Comparison of ENCODE assay signal across 11 cellular contexts in the genomic region with DNA sequence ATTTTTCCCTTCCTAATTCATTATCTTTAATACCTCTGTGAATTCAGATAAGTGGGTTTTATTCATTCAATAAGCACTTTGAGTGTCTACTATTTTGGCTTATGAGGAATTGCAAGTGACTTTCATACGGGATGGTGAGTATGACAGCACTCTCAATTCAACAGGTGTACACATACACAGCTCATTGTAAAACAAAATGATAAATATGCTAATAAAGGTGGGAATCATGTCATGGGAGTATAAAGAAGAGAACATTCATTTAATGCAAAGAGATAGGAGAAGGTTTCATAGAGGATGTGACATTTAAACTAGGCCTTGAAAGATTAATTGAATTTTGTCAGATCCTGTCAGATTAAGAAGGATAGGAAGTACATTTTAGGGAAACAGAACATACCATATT. TPM values are rescaled to one million over a fixed set of nuclear protein-coding genes. Genes with fewer than 3 reads are reported as not detected.
"Had no signal": no experiment of that assay in that cellular context is flagged by ENCODE, and none has a peak within 500 bp of the region (broad histone marks: within the 10 kb centered on the region; RNA-seq: fewer than 3 reads in every experiment).

No MANE protein-coding gene starts in this region.

- H3K4me3 ChIP-seq: GM23338, K562 had no signal

- DNase-seq: H9, HCEC 1CT, HFFc6, IMR-90, KG1 had no signal

- H3K27ac ChIP-seq: HL-60 had no signal

- H2AFZ ChIP-seq: GM23338 had no signal

- FAIRE-seq: H1, H54, K562 had no signal

- ATAC-seq: GM23338, K562 had no signal

- H3K4me2 ChIP-seq: GM23338 had no signal

RNA-seq across cellular contexts. Expression of gene NACA2, which starts 19.4 kb away (rescaled TPM):
- total RNA-seq: GM23338, H1, H9, HFFc6, HT1080, IMR-90 had no signal
- polyA plus RNA-seq: H1, IMR-90 had no signal
